In genomic region chr7:136086712-136087111, GRCh38 we compare ENCODE assay signal across 8 cellular contexts.
A peak's percentile ranks its signal among the peaks of the same experiment; 100 is the strongest.
DNase-seq lines count a peak whose midpoint lies in the region; ATAC-seq and TF ChIP-seq lines count a peak whose summit lies in the region.

No MANE protein-coding gene starts in this region.

- ATAC-seq in HG02870 (IDR thresholded peaks at IDR 0.05; ENCODE audit: unreplicated experiment): peak; percentile 94
- peak; percentile 100 for ATAC-seq in left lung

- DNase-seq in stimulated activated CD4-positive, alpha-beta T cell treated with anti-CD3 and anti-CD28 coated beads, Interleukin-4, amount 100 ng/mL, for 24 hours: peak; percentile 6
- DNase-seq in stimulated activated CD4-positive, alpha-beta T cell treated with anti-CD3 and anti-CD28 coated beads, Interleukin-2, amount 100 ng/mL, for 48 hours: no peak
- peak; percentile 71 for DNase-seq in NCI-H748 (lab: John Stamatoyannopoulos, UW; ENCODE audit: unreplicated experiment)
- peak; percentile 94 for DNase-seq in choroid plexus epithelial cell (ENCODE audit: low read depth)
- DNase-seq in left lung: peak in 1 of 2 donors; percentile 38
- peak; percentile 85 for DNase-seq in stromal cell of bone marrow (ENCODE audit: low read depth)
- DNase-seq in NCI-H510A treated with DMSO at 0.1 percent for 48 hours (lab: John Stamatoyannopoulos, UW): no peak

- H3K4me3 ChIP-seq in choroid plexus epithelial cell (ENCODE audit: low read depth, low read length) (peak overlapping the region; percentile 50), left lung (peak overlapping the region; percentile 20 to 21)

- TF ChIP-seq CTCF in choroid plexus epithelial cell (conservative IDR thresholded peaks at IDR 0.05; ENCODE audit: low read depth, low read length) (no peak), left lung (IDR thresholded peaks at IDR 0.05) (no peak)

- no peaks in the 10 kb centered on the region for H3K27me3 ChIP-seq in left lung

- H3K4me1 ChIP-seq in left lung: no peaks in the 10 kb centered on the region

- no peaks in the 10 kb centered on the region for H3K36me3 ChIP-seq in left lung

- intact Hi-C loops in left lung (cut with DNase I): no loop called here

- H3K27ac ChIP-seq in left lung: no peak overlapping the region

- no peaks in the 10 kb centered on the region for H3K9me3 ChIP-seq in left lung

Comparison
In these comparisons a context has a peak if more than half of its experiments do, and no peak if none do; other contexts are left out.
1. DNase-seq: peak in stimulated activated CD4-positive, alpha-beta T cell treated with anti-CD3 and anti-CD28 coated beads, Interleukin-4, amount 100 ng/mL, for 24 hours (single experiment), NCI-H748 (single experiment), choroid plexus epithelial cell (single experiment) and stromal cell of bone marrow (single experiment); none in stimulated activated CD4-positive, alpha-beta T cell treated with anti-CD3 and anti-CD28 coated beads, Interleukin-2, amount 100 ng/mL, for 48 hours (0 of 2) and NCI-H510A treated with DMSO at 0.1 percent for 48 hours (single experiment).